3 cellular contexts compared by ENCODE assay signal in the genomic region with DNA sequence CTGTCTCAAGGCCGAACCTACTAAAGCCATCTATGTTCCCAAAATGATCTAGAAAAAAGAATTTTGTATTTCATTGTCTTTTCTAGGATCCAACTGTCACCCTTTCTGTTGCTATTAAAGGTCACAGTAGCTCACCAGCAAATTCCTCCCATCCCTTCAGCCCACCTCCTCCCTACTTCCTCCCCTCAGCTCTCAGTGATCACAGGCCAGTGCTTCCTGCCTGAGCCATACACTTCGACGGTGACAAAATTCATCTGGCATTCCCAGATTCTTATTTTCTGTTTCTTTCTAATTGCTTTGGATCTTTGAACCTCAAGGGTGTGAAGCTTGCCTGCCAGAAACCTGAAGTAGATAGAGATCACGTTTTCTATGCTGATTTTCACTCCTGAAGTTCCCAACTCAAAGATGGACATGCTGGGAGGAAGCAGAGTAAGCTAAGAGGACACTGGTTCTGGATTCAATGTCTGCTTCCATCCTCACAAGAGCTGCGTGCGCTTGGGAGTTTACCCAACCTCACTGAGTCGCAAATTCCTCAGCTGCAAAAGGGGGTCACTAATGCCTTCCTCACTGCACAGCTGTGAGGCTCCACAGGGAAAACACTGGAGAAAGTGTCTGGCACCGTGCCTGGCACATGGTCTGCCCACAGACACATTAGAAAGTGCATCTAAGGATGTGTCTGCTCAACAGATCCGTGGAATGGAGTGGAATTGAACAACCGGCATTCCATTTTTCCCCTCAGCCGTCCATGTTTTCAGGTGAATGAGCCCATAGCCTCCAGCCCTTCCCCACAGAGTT.
A peak's percentile ranks its signal among the peaks of the same experiment; 100 is the strongest.
TF ChIP-seq lines count a peak whose summit lies in the region.

No MANE protein-coding gene starts in this region.

TF ChIP-seq in SK-N-SH, 30 proteins besides CTCF, POLR2A, EP300 and RAD21:
- TF ChIP-seq POLR2AphosphoS5 (IDR thresholded peaks at IDR 0.05; ENCODE audit: low read depth, low read length) (no peak), TCF12 (IDR thresholded peaks at IDR 0.05) (peak; percentile 41), NFIC (IDR thresholded peaks at IDR 0.05; ENCODE audit: borderline replicate concordance) (peak; percentile 38; the same call in 1 of the 2 replicates)

TF ChIP-seq in endothelial cell of umbilical vein, 7 proteins besides CTCF, POLR2A, EP300 and RAD21:
- no peak for TF ChIP-seq POLR2AphosphoS5 (IDR thresholded peaks at IDR 0.05; ENCODE audit: insufficient read depth, low read depth, low read length)
- TF ChIP-seq, protein P1, sequence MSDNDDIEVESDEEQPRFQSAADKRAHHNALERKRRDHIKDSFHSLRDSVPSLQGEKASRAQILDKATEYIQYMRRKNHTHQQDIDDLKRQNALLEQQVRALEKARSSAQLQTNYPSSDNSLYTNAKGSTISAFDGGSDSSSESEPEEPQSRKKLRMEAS (IDR thresholded peaks at IDR 0.05; ENCODE audit: insufficient read depth, insufficient read length): no peak
- TF ChIP-seq GATA2 (IDR thresholded peaks at IDR 0.05; ENCODE audit: insufficient read depth, insufficient read length, low read depth, low read length): no peak
- no peak for TF ChIP-seq JUN (IDR thresholded peaks at IDR 0.05; ENCODE audit: borderline replicate concordance, insufficient read depth, insufficient read length, low read depth)
- no peak for TF ChIP-seq MYC (IDR thresholded peaks at IDR 0.05; ENCODE audit: low read depth, low read length)
- TF ChIP-seq EZH2 (IDR thresholded peaks at IDR 0.05; ENCODE audit: borderline replicate concordance, low read depth, low read length, severe bottlenecking): no peak
- no peak for TF ChIP-seq FOS (IDR thresholded peaks at IDR 0.05; ENCODE audit: borderline replicate concordance, insufficient read depth, low read length)

TF ChIP-seq in GM23338, 12 proteins besides CTCF, POLR2A, EP300 and RAD21:
- TF ChIP-seq CREB1 (CRISPR knock-in tag; IDR thresholded peaks at IDR 0.05; ENCODE audit: low read depth) (no peak), EZH2phosphoT487 (IDR thresholded peaks at IDR 0.05; ENCODE audit: unreplicated experiment) (no peak), ZNF114 (CRISPR knock-in tag; IDR thresholded peaks at IDR 0.05) (no peak), JUNB (IDR thresholded peaks at IDR 0.05; ENCODE audit: unreplicated experiment) (no peak)
- TF ChIP-seq, protein P2, sequence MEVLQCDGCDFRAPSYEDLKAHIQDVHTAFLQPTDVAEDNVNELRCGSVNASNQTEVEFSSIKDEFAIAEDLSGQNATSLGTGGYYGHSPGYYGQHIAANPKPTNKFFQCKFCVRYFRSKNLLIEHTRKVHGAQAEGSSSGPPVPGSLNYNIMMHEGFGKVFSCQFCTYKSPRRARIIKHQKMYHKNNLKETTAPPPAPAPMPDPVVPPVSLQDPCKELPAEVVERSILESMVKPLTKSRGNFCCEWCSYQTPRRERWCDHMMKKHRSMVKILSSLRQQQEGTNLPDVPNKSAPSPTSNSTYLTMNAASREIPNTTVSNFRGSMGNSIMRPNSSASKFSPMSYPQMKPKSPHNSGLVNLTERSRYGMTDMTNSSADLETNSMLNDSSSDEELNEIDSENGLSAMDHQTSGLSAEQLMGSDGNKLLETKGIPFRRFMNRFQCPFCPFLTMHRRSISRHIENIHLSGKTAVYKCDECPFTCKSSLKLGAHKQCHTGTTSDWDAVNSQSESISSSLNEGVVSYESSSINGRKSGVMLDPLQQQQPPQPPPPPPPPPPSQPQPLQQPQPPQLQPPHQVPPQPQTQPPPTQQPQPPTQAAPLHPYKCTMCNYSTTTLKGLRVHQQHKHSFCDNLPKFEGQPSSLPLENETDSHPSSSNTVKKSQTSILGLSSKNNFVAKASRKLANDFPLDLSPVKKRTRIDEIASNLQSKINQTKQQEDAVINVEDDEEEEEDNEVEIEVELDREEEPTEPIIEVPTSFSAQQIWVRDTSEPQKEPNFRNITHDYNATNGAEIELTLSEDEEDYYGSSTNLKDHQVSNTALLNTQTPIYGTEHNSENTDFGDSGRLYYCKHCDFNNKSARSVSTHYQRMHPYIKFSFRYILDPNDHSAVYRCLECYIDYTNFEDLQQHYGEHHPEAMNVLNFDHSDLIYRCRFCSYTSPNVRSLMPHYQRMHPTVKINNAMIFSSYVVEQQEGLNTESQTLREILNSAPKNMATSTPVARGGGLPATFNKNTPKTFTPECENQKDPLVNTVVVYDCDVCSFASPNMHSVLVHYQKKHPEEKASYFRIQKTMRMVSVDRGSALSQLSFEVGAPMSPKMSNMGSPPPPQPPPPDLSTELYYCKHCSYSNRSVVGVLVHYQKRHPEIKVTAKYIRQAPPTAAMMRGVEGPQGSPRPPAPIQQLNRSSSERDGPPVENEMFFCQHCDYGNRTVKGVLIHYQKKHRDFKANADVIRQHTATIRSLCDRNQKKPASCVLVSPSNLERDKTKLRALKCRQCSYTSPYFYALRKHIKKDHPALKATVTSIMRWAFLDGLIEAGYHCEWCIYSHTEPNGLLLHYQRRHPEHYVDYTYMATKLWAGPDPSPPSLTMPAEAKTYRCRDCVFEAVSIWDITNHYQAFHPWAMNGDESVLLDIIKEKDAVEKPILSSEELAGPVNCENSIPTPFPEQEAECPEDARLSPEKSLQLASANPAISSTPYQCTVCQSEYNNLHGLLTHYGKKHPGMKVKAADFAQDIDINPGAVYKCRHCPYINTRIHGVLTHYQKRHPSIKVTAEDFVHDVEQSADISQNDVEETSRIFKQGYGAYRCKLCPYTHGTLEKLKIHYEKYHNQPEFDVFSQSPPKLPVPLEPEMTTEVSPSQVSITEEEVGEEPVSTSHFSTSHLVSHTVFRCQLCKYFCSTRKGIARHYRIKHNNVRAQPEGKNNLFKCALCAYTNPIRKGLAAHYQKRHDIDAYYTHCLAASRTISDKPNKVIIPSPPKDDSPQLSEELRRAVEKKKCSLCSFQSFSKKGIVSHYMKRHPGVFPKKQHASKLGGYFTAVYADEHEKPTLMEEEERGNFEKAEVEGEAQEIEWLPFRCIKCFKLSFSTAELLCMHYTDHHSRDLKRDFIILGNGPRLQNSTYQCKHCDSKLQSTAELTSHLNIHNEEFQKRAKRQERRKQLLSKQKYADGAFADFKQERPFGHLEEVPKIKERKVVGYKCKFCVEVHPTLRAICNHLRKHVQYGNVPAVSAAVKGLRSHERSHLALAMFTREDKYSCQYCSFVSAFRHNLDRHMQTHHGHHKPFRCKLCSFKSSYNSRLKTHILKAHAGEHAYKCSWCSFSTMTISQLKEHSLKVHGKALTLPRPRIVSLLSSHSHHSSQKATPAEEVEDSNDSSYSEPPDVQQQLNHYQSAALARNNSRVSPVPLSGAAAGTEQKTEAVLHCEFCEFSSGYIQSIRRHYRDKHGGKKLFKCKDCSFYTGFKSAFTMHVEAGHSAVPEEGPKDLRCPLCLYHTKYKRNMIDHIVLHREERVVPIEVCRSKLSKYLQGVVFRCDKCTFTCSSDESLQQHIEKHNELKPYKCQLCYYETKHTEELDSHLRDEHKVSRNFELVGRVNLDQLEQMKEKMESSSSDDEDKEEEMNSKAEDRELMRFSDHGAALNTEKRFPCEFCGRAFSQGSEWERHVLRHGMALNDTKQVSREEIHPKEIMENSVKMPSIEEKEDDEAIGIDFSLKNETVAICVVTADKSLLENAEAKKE (CRISPR knock-in tag; IDR thresholded peaks at IDR 0.05): no peak
